Comparison of ENCODE assay signal across 11 cellular contexts in genomic region chr10:27513451-27514191, GRCh38. TPM values are rescaled to one million over a fixed set of nuclear protein-coding genes. Genes with fewer than 3 reads are reported as not detected.
DNase-seq lines count a peak whose midpoint lies in the region; ATAC-seq and TF ChIP-seq lines count a peak whose summit lies in the region.
"Had no signal": no experiment of that assay in that cellular context is flagged by ENCODE, and none has a peak within 500 bp of the region (broad histone marks: within the 10 kb centered on the region; RNA-seq: fewer than 3 reads in every experiment).

No MANE protein-coding gene starts in this region.

- peaks cover 54% of the 10 kb centered on the region for H3K4me1 ChIP-seq in CD4-positive, alpha-beta memory T cell (ENCODE audit: insufficient read depth, low read length)

- H3K27ac Mint-ChIP-seq in CD4-positive, alpha-beta memory T cell: peak overlapping the region in 5 of 7 donors; percentile 2 to 66 (median 51)

- no peak overlapping the region for H3K4me3 ChIP-seq in CD4-positive, alpha-beta memory T cell (ENCODE audit: low read length in 2 of 2)
- H3K4me3 ChIP-seq in WERI-Rb-1 (ENCODE audit: low read depth, low read length): no peak overlapping the region
- H3K4me3 ChIP-seq: hepatocyte had no signal

- peaks cover 14% of the 10 kb centered on the region for H3K36me3 ChIP-seq in CD4-positive, alpha-beta memory T cell (ENCODE audit: insufficient read depth, low read length)
- no peaks in the 10 kb centered on the region for H3K36me3 ChIP-seq in WERI-Rb-1

- CTCF ChIA-PET in CD4-positive, alpha-beta memory T cell (lab: Charles Lee; ENCODE audit: partially characterized antibody): interaction anchor here (1.8 kb wide), 1 partner anchor 9 kb away, joined by 10 read pairs; the partner anchor contains the start of gene RAB18

- no peaks in the 10 kb centered on the region for H3K27me3 Mint-ChIP-seq in CD4-positive, alpha-beta memory T cell

- peak overlapping the region in 7 of 8 donors; percentile 2 to 69 (median 58) for H3K4me3 Mint-ChIP-seq in CD4-positive, alpha-beta memory T cell

- intact Hi-C loops in CD4-positive, alpha-beta memory T cell (cut with micrococcal nuclease): no loop called here
- intact Hi-C loops in left colon (cut with DNase I, micrococcal nuclease): no loop called here

- TF ChIP-seq CTCF in GM10266 (IDR thresholded peaks at IDR 0.05; ENCODE audit: control insufficient read depth, insufficient read depth, low read depth, missing control alignments) (no peak), WERI-Rb-1 (IDR thresholded peaks at IDR 0.05; ENCODE audit: low read depth, low read length) (no peak)

- peaks cover 38 to 87% (median 65%) of the 10 kb centered on the region in 4 donors for H3K4me1 Mint-ChIP-seq in CD4-positive, alpha-beta memory T cell

- POLR2A ChIA-PET in CD4-positive, alpha-beta memory T cell (lab: Charles Lee; ENCODE audit: partially characterized antibody): interaction anchor here (0.6 to 1.0 kb wide), 3 partner anchors 8 to 73 kb away, joined by 3 to 4 read pairs (median 3); partner anchors contain the start of gene RAB18

- peaks cover 58 to 65% of the 10 kb centered on the region in 2 donors for H3K36me3 Mint-ChIP-seq in CD4-positive, alpha-beta memory T cell

- no peak for DNase-seq in CD4-positive, alpha-beta memory T cell
- peak; percentile 54 for DNase-seq in KBM-7
- DNase-seq in amniotic epithelial cell (ENCODE audit: low read depth): peak; percentile 50
- DNase-seq in lung microvascular endothelial cell (ENCODE audit: low read depth in 2 of 2): peak; percentile 53 to 71
- no peak for DNase-seq in left colon
- no peak for DNase-seq in GM10266 (ENCODE audit: extremely low spot score)
- no peak for DNase-seq in iPS-NIHi11 (ENCODE audit: low spot score)
- no peak for DNase-seq in WERI-Rb-1
- DNase-seq: DMS53, NCI-H1105 treated with DMSO at 0.1 percent for 48 hours had no signal

- no peaks in the 10 kb centered on the region for H3K27me3 ChIP-seq in CD4-positive, alpha-beta memory T cell (ENCODE audit: insufficient read depth, low read length)
- no peaks in the 10 kb centered on the region for H3K27me3 ChIP-seq in WERI-Rb-1 (ENCODE audit: insufficient read depth, low read depth, severe bottlenecking)
- H3K27me3 ChIP-seq: hepatocyte had no signal

- no peak for ATAC-seq in left colon

- in situ Hi-C loops in KBM-7 (cut with MboI; ENCODE audit: low pct_unique_long_range_greater_than_20kb, low sequenced_read_pairs): no loop called here

- no peak overlapping the region for H3K27ac ChIP-seq in CD4-positive, alpha-beta memory T cell (ENCODE audit: low read depth, low read length)
- no peak overlapping the region for H3K27ac ChIP-seq in WERI-Rb-1
- H3K27ac ChIP-seq: hepatocyte had no signal

- no peaks in the 10 kb centered on the region for H3K9me3 ChIP-seq in CD4-positive, alpha-beta memory T cell (ENCODE audit: control insufficient read depth in 1 of 2, low read length in 2 of 2)
- no peaks in the 10 kb centered on the region for H3K9me3 ChIP-seq in WERI-Rb-1 (ENCODE audit: severe bottlenecking)

- H3K9me3 Mint-ChIP-seq in CD4-positive, alpha-beta memory T cell: no peaks in the 10 kb centered on the region

RNA-seq across cellular contexts. Expression of gene RAB18, which starts 9.5 kb away (rescaled TPM):
- total RNA-seq in CD4-positive, alpha-beta memory T cell: 10 to 100 TPM; 83.3 to 88.5 TPM
- polyA plus RNA-seq in CD4-positive, alpha-beta memory T cell: 100 to 1,000 TPM; 117 to 171 TPM
- total RNA-seq in lung microvascular endothelial cell (29.0 and 41.1 TPM in 2 replicates), left colon (100 to 1,000 TPM; 110 to 114 TPM)

Comparison
In these comparisons a context has a peak if more than half of its experiments do, and no peak if none do; other contexts are left out.
1. DNase-seq: peak in KBM-7 (single experiment), amniotic epithelial cell (single experiment) and lung microvascular endothelial cell (2 of 2); none in CD4-positive, alpha-beta memory T cell (0 of 5), left colon (0 of 2), GM10266 (single experiment), iPS-NIHi11 (single experiment) and WERI-Rb-1 (single experiment).